Comparison of ENCODE assay signal across 3 cellular contexts in the genomic region with DNA sequence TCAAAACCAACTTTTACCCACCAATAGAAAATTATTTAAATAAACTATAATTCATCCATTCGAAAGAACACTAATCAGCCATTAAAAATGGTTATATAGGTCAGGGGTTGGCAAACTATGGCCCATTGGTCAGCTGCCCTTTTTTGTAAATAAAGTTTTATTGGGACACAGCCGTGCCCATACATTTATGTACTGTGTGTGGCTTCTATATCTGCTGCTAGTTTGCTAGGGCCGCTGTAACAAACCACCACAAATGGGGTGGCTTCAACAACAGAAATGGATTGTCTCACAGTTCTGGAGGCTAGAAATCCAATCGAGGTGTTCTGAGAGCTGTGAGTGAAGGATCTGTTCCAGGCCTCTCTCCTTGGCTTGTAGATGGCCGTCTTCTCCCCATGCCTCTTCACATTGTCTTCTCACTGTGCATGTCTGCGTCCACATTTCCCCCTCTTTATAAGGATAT.
TF ChIP-seq lines count a peak whose summit lies in the region.

No MANE protein-coding gene starts in this region.

TF ChIP-seq in HepG2, 621 proteins besides CTCF, POLR2A, EP300 and RAD21 (continues in another document):
- TF ChIP-seq, protein P1, sequence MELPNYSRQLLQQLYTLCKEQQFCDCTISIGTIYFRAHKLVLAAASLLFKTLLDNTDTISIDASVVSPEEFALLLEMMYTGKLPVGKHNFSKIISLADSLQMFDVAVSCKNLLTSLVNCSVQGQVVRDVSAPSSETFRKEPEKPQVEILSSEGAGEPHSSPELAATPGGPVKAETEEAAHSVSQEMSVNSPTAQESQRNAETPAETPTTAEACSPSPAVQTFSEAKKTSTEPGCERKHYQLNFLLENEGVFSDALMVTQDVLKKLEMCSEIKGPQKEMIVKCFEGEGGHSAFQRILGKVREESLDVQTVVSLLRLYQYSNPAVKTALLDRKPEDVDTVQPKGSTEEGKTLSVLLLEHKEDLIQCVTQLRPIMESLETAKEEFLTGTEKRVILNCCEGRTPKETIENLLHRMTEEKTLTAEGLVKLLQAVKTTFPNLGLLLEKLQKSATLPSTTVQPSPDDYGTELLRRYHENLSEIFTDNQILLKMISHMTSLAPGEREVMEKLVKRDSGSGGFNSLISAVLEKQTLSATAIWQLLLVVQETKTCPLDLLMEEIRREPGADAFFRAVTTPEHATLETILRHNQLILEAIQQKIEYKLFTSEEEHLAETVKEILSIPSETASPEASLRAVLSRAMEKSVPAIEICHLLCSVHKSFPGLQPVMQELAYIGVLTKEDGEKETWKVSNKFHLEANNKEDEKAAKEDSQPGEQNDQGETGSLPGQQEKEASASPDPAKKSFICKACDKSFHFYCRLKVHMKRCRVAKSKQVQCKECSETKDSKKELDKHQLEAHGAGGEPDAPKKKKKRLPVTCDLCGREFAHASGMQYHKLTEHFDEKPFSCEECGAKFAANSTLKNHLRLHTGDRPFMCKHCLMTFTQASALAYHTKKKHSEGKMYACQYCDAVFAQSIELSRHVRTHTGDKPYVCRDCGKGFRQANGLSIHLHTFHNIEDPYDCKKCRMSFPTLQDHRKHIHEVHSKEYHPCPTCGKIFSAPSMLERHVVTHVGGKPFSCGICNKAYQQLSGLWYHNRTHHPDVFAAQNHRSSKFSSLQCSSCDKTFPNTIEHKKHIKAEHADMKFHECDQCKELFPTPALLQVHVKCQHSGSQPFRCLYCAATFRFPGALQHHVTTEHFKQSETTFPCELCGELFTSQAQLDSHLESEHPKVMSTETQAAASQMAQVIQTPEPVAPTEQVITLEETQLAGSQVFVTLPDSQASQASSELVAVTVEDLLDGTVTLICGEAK (IDR thresholded peaks at IDR 0.05), result peak; percentile 38; the same call in 1 of the 2 replicates
- TF ChIP-seq, protein P1 (CRISPR knock-in tag; IDR thresholded peaks at IDR 0.05), result peak; percentile 94

TF ChIP-seq in HEK293, 187 proteins besides CTCF, POLR2A, EP300 and RAD21:
- TF ChIP-seq, protein P2, sequence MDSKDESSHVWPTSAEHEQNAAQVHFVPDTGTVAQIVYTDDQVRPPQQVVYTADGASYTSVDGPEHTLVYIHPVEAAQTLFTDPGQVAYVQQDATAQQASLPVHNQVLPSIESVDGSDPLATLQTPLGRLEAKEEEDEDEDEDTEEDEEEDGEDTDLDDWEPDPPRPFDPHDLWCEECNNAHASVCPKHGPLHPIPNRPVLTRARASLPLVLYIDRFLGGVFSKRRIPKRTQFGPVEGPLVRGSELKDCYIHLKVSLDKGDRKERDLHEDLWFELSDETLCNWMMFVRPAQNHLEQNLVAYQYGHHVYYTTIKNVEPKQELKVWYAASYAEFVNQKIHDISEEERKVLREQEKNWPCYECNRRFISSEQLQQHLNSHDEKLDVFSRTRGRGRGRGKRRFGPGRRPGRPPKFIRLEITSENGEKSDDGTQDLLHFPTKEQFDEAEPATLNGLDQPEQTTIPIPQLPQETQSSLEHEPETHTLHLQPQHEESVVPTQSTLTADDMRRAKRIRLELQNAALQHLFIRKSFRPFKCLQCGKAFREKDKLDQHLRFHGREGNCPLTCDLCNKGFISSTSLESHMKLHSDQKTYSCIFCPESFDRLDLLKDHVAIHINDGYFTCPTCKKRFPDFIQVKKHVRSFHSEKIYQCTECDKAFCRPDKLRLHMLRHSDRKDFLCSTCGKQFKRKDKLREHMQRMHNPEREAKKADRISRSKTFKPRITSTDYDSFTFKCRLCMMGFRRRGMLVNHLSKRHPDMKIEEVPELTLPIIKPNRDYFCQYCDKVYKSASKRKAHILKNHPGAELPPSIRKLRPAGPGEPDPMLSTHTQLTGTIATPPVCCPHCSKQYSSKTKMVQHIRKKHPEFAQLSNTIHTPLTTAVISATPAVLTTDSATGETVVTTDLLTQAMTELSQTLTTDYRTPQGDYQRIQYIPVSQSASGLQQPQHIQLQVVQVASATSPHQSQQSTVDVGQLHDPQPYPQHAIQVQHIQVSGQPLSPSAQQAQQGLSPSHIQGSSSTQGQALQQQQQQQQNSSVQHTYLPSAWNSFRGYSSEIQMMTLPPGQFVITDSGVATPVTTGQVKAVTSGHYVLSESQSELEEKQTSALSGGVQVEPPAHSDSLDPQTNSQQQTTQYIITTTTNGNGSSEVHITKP (tag by site-specific recombination; IDR thresholded peaks at IDR 0.05), result 0 out of 2 replicates have a peak, but pooled peaks have one; percentile 21
- TF ChIP-seq, protein P3, sequence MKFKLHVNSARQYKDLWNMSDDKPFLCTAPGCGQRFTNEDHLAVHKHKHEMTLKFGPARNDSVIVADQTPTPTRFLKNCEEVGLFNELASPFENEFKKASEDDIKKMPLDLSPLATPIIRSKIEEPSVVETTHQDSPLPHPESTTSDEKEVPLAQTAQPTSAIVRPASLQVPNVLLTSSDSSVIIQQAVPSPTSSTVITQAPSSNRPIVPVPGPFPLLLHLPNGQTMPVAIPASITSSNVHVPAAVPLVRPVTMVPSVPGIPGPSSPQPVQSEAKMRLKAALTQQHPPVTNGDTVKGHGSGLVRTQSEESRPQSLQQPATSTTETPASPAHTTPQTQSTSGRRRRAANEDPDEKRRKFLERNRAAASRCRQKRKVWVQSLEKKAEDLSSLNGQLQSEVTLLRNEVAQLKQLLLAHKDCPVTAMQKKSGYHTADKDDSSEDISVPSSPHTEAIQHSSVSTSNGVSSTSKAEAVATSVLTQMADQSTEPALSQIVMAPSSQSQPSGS (tag by site-specific recombination; IDR thresholded peaks at IDR 0.05; ENCODE audit: low read depth), result no peak
- TF ChIP-seq, protein P4, sequence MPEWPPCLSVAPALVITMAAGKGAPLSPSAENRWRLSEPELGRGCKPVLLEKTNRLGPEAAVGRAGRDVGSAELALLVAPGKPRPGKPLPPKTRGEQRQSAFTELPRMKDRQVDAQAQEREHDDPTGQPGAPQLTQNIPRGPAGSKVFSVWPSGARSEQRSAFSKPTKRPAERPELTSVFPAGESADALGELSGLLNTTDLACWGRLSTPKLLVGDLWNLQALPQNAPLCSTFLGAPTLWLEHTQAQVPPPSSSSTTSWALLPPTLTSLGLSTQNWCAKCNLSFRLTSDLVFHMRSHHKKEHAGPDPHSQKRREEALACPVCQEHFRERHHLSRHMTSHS (tag by site-specific recombination; IDR thresholded peaks at IDR 0.05), result no peak
- no peak for TF ChIP-seq ZNF140 (tag by site-specific recombination; IDR thresholded peaks at IDR 0.05)

TF ChIP-seq in K562, 482 proteins besides CTCF, POLR2A, EP300 and RAD21 (continues in another document):
- TF ChIP-seq CHD4 (IDR thresholded peaks at IDR 0.05; ENCODE audit: insufficient read depth, insufficient replicate concordance, low read depth, low read length, poor library complexity, severe bottlenecking) (peak; percentile 61), GTF2E2 (tag; IDR thresholded peaks at IDR 0.05) (peak; percentile 6; the same call in 1 of the 2 replicates), ZFP1 (CRISPR knock-in tag; IDR thresholded peaks at IDR 0.05) (0 out of 2 replicates have a peak, but pooled peaks have one; percentile 32), ZFX (CRISPR knock-in tag; IDR thresholded peaks at IDR 0.05) (peak; percentile 41; the same call in 1 of the 2 replicates), ZNF561 (CRISPR knock-in tag; conservative IDR thresholded peaks at IDR 0.05) (0 out of 2 replicates have a peak, but pooled peaks have one; percentile 74), NR2C1 (IDR thresholded peaks at IDR 0.05) (no peak), NR2C1 (tag; IDR thresholded peaks at IDR 0.05) (peak; percentile 84), NFXL1 (CRISPR knock-in tag; IDR thresholded peaks at IDR 0.05) (peak; percentile 78; the same call in 1 of the 2 replicates), MEF2D (tag; conservative IDR thresholded peaks at IDR 0.05; ENCODE audit: low read depth) (peak; percentile 74), KLF6 (CRISPR knock-in tag; IDR thresholded peaks at IDR 0.05; ENCODE audit: borderline replicate concordance) (peak; percentile 78), MYC (IDR thresholded peaks at IDR 0.05; ENCODE audit: low read depth, low read length) (no peak), MYC (CRISPR knock-in tag; IDR thresholded peaks at IDR 0.05; ENCODE audit: borderline replicate concordance, low read depth) (0 out of 2 replicates have a peak, but pooled peaks have one; percentile 37), ZNF212 (CRISPR knock-in tag; IDR thresholded peaks at IDR 0.05) (0 out of 2 replicates have a peak, but pooled peaks have one; percentile 47), ZNF174 (CRISPR knock-in tag; IDR thresholded peaks at IDR 0.05) (peak; percentile 83; the same call in 1 of the 2 replicates), NFE2 (IDR thresholded peaks at IDR 0.05; ENCODE audit: low read depth) (no peak)
- TF ChIP-seq, protein P5, sequence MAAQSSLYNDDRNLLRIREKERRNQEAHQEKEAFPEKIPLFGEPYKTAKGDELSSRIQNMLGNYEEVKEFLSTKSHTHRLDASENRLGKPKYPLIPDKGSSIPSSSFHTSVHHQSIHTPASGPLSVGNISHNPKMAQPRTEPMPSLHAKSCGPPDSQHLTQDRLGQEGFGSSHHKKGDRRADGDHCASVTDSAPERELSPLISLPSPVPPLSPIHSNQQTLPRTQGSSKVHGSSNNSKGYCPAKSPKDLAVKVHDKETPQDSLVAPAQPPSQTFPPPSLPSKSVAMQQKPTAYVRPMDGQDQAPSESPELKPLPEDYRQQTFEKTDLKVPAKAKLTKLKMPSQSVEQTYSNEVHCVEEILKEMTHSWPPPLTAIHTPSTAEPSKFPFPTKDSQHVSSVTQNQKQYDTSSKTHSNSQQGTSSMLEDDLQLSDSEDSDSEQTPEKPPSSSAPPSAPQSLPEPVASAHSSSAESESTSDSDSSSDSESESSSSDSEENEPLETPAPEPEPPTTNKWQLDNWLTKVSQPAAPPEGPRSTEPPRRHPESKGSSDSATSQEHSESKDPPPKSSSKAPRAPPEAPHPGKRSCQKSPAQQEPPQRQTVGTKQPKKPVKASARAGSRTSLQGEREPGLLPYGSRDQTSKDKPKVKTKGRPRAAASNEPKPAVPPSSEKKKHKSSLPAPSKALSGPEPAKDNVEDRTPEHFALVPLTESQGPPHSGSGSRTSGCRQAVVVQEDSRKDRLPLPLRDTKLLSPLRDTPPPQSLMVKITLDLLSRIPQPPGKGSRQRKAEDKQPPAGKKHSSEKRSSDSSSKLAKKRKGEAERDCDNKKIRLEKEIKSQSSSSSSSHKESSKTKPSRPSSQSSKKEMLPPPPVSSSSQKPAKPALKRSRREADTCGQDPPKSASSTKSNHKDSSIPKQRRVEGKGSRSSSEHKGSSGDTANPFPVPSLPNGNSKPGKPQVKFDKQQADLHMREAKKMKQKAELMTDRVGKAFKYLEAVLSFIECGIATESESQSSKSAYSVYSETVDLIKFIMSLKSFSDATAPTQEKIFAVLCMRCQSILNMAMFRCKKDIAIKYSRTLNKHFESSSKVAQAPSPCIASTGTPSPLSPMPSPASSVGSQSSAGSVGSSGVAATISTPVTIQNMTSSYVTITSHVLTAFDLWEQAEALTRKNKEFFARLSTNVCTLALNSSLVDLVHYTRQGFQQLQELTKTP (IDR thresholded peaks at IDR 0.05; ENCODE audit: low read depth in 1 of 2, partially characterized antibody in 2 of 2), result peak in 1 of 2 experiments; percentile 12
- TF ChIP-seq, protein P6, sequence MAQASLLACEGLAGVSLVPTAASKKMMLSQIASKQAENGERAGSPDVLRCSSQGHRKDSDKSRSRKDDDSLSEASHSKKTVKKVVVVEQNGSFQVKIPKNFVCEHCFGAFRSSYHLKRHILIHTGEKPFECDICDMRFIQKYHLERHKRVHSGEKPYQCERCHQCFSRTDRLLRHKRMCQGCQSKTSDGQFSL (CRISPR knock-in tag; IDR thresholded peaks at IDR 0.05), result no peak
- TF ChIP-seq, protein P6 (tag; IDR thresholded peaks at IDR 0.05), result peak in 1 of 2 experiments; percentile 76; a peak in 1 of 4 replicates
- TF ChIP-seq, protein P7, sequence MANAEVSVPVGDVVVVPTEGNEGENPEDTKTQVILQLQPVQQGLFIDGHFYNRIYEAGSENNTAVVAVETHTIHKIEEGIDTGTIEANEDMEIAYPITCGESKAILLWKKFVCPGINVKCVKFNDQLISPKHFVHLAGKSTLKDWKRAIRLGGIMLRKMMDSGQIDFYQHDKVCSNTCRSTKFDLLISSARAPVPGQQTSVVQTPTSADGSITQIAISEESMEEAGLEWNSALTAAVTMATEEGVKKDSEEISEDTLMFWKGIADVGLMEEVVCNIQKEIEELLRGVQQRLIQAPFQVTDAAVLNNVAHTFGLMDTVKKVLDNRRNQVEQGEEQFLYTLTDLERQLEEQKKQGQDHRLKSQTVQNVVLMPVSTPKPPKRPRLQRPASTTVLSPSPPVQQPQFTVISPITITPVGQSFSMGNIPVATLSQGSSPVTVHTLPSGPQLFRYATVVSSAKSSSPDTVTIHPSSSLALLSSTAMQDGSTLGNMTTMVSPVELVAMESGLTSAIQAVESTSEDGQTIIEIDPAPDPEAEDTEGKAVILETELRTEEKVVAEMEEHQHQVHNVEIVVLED (CRISPR knock-in tag; IDR thresholded peaks at IDR 0.05), result peak; percentile 43; the same call in 1 of the 2 replicates
- TF ChIP-seq, protein P8, sequence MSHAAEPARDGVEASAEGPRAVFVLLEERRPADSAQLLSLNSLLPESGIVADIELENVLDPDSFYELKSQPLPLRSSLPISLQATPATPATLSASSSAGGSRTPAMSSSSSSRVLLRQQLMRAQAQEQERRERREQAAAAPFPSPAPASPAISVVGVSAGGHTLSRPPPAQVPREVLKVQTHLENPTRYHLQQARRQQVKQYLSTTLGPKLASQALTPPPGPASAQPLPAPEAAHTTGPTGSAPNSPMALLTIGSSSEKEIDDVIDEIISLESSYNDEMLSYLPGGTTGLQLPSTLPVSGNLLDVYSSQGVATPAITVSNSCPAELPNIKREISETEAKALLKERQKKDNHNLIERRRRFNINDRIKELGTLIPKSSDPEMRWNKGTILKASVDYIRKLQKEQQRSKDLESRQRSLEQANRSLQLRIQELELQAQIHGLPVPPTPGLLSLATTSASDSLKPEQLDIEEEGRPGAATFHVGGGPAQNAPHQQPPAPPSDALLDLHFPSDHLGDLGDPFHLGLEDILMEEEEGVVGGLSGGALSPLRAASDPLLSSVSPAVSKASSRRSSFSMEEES (CRISPR knock-in tag; IDR thresholded peaks at IDR 0.05), result peak; percentile 31
